ENCODE assay signal across 23 cellular contexts in genomic region chr1:46452931-46453325, GRCh38. TPM values are rescaled to one million over a fixed set of nuclear protein-coding genes. Genes with fewer than 3 reads are reported as not detected.
"Had no signal": no experiment of that assay in that cellular context is flagged by ENCODE, and none has a peak within 500 bp of the region (broad histone marks: within the 10 kb centered on the region; RNA-seq: fewer than 3 reads in every experiment).

No MANE protein-coding gene starts in this region.

- H3K4me2 ChIP-seq: hepatocyte, neural progenitor cell had no signal

- H3K27ac ChIP-seq: brain microvascular endothelial cell, gastroesophageal sphincter, hepatocyte, lower lobe of right lung, neural progenitor cell, parathyroid adenoma, stomach, thoracic aorta had no signal

- H3K36me3 ChIP-seq: brain microvascular endothelial cell, gastroesophageal sphincter, lower lobe of right lung, neural progenitor cell, stomach, thoracic aorta had no signal

- H3K9ac ChIP-seq: neural progenitor cell, parathyroid adenoma had no signal

- DNase-seq: activated CD4-positive, alpha-beta T cell treated with anti-CD3 and anti-CD28 coated beads, Interleukin-2, amount 50 U/mL, for 4 hours; activated CD4-positive, CD25-positive, alpha-beta regulatory T cell treated with anti-CD3 and anti-CD28 coated beads, Interleukin-2, amount 50 U/mL, for 72 hours; activated effector memory CD4-positive, alpha-beta T cell treated with Interleukin-2 at 50 U/mL for 16 hours; activated T-cell treated with anti-CD3 and anti-CD28 coated beads, Interleukin-2, amount 50 U/mL, for 1 hour; amniotic stem cell; brain microvascular endothelial cell; cerebellar nuclear complex; dermis blood vessel endothelial cell; lower lobe of right lung; stimulated activated CD4-positive, alpha-beta T cell treated with anti-CD3 and anti-CD28 coated beads, Interleukin-15, amount 100 ng/mL, for 24 hours; stimulated activated CD4-positive, alpha-beta T cell treated with anti-CD3 and anti-CD28 coated beads, Interleukin-4, amount 100 ng/mL, for 4 hours; stomach had no signal

- H3K4me3 ChIP-seq: gastroesophageal sphincter, hepatocyte, lower lobe of right lung, neural progenitor cell, stomach, thoracic aorta had no signal

- H2AFZ ChIP-seq: hepatocyte, neural progenitor cell, parathyroid adenoma had no signal

- H3K79me2 ChIP-seq: hepatocyte, parathyroid adenoma had no signal

- H3K4me1 ChIP-seq: parathyroid adenoma had no signal

- H3K9me3 ChIP-seq: gastroesophageal sphincter, lower lobe of right lung, stomach, thoracic aorta had no signal

- ATAC-seq: activated naive CD4-positive, alpha-beta T cell treated with anti-CD3 and anti-CD28 coated beads, Interleukin-2, amount 50 U/mL, for 72 hours; gastroesophageal sphincter; lower lobe of right lung had no signal

RNA-seq across cellular contexts. Expression of gene DMBX1, which starts 36.7 kb away (rescaled TPM):
- total RNA-seq: dermis blood vessel endothelial cell, epithelial cell of proximal tubule, gastroesophageal sphincter, hepatocyte, lower lobe of right lung, mesothelial cell of epicardium, myocyte, skeletal muscle tissue, stomach, thoracic aorta, ureter had no signal
- polyA plus RNA-seq: hepatocyte, stomach had no signal

RNA-seq across cellular contexts. Expression of gene FAAH, which starts 58.8 kb away (rescaled TPM):
- total RNA-seq: myocyte had no signal
